Comparison of ENCODE assay signal across 8 cellular contexts in genomic region chr16:67969286-67970039, GRCh38. TPM values are rescaled to one million over a fixed set of nuclear protein-coding genes. Genes with fewer than 3 reads are reported as not detected.
DNase-seq lines count a peak whose midpoint lies in the region; ATAC-seq, FAIRE-seq and TF ChIP-seq lines count a peak whose summit lies in the region.

No MANE protein-coding gene starts in this region.

- H3K4me1 Mint-ChIP-seq in activated T-cell treated with anti-CD3 and anti-CD28 coated beads, Interleukin-2, amount 50 U/mL, for 4 hours (ENCODE audit: low read depth), result peaks cover 20% of the 10 kb centered on the region
- H3K4me1 Mint-ChIP-seq in type B pancreatic cell (ENCODE audit: unreplicated experiment), result peaks cover 25% of the 10 kb centered on the region

- no peaks in the 10 kb centered on the region for H3K27me3 Mint-ChIP-seq in activated T-cell treated with anti-CD3 and anti-CD28 coated beads, Interleukin-2, amount 50 U/mL, for 4 hours (ENCODE audit: low read depth)
- H3K27me3 Mint-ChIP-seq in type B pancreatic cell, result peaks cover 10% of the 10 kb centered on the region

- H3K9me3 Mint-ChIP-seq in activated T-cell treated with anti-CD3 and anti-CD28 coated beads, Interleukin-2, amount 50 U/mL, for 4 hours, result no peaks in the 10 kb centered on the region
- no peaks in the 10 kb centered on the region for H3K9me3 Mint-ChIP-seq in type B pancreatic cell

- peak overlapping the region; percentile 94 to 98 for H3K27ac ChIP-seq in ascending aorta

- FAIRE-seq in urothelium cell line (lab: Jason Lieb, UNC), result no peak

- ATAC-seq in activated T-cell treated with anti-CD3 and anti-CD28 coated beads, Interleukin-2, amount 50 U/mL, for 4 hours, result no peak
- ATAC-seq in HG02678 (IDR thresholded peaks at IDR 0.05; ENCODE audit: unreplicated experiment) (no peak), HG02571 (IDR thresholded peaks at IDR 0.05; ENCODE audit: unreplicated experiment) (no peak)

- no peaks in the 10 kb centered on the region for H3K9me3 ChIP-seq in ascending aorta

- H3K36me3 ChIP-seq in ascending aorta, result no peaks in the 10 kb centered on the region

- H3K27me3 ChIP-seq in ascending aorta, result no peaks in the 10 kb centered on the region

- TF ChIP-seq CTCF in ascending aorta (IDR thresholded peaks at IDR 0.05) (no peak), type B pancreatic cell (conservative IDR thresholded peaks at IDR 0.05) (no peak)

- no peak for DNase-seq in activated T-cell treated with anti-CD3 and anti-CD28 coated beads, Interleukin-2, amount 50 U/mL, for 4 hours
- no peak for DNase-seq in activated T-cell treated with anti-CD3 and anti-CD28 coated beads, Interleukin-2, amount 50 U/mL, for 1 hour
- DNase-seq in ascending aorta (ENCODE audit: low spot score in 2 of 2), result no peak
- peak; percentile 38 for DNase-seq in left kidney (ENCODE audit: low read depth, low spot score)
- DNase-seq in type B pancreatic cell (ENCODE audit: extremely low spot score, unreplicated experiment), result no peak
- DNase-seq in urothelium cell line (ENCODE audit: low spot score), result no peak

- H3K27ac Mint-ChIP-seq in type B pancreatic cell, result peak overlapping the region; percentile 91

- peak overlapping the region; percentile 97 for H3K4me3 Mint-ChIP-seq in activated T-cell treated with anti-CD3 and anti-CD28 coated beads, Interleukin-2, amount 50 U/mL, for 4 hours
- peak overlapping the region; percentile 89 for H3K4me3 Mint-ChIP-seq in type B pancreatic cell

- H3K4me1 ChIP-seq in ascending aorta, result peaks cover 11 to 32% of the 10 kb centered on the region in 2 donors

- intact Hi-C loops in ascending aorta (cut with DNase I), result loop anchor here (2.0 to 10.0 kb wide), 4 partner anchors 23 to 445 kb away; partner anchors contain the start of genes DDX28, DUS2, ESRP2 and RIPOR1

- H3K4me3 ChIP-seq in ascending aorta, result peak overlapping the region; percentile 79 to 83

- H3K36me3 Mint-ChIP-seq in activated T-cell treated with anti-CD3 and anti-CD28 coated beads, Interleukin-2, amount 50 U/mL, for 4 hours (ENCODE audit: insufficient read depth), result no peaks in the 10 kb centered on the region
- H3K36me3 Mint-ChIP-seq in type B pancreatic cell, result peaks cover 5% of the 10 kb centered on the region

RNA-seq across cellular contexts. Expression of gene SLC12A4, which starts 1.0 kb away (rescaled TPM):
- 10 to 100 TPM; 18.5 to 20.5 (median 19.6) TPM for total RNA-seq in activated T-cell treated with anti-CD3 and anti-CD28 coated beads, Interleukin-2, amount 50 U/mL, for 4 hours
- 83.2 TPM for total RNA-seq in ascending aorta
- total RNA-seq in type B pancreatic cell (ENCODE audit: low replicate concordance), result 48.1 and 68.8 TPM in 2 replicates

RNA-seq across cellular contexts. Expression of gene DPEP3, which starts 10.8 kb away (rescaled TPM):
- under 1 TPM in 2 of 3 donors, not detected in 1; 0.11 to 0.33 TPM for total RNA-seq in activated T-cell treated with anti-CD3 and anti-CD28 coated beads, Interleukin-2, amount 50 U/mL, for 4 hours
- total RNA-seq in ascending aorta (not detected), type B pancreatic cell (ENCODE audit: low replicate concordance) (not detected in 2 replicates)

RNA-seq across cellular contexts. Expression of gene LCAT, which starts 25.5 kb away (rescaled TPM):
- 1 to 10 TPM; 8.0 to 9.1 (median 8.1) TPM for total RNA-seq in activated T-cell treated with anti-CD3 and anti-CD28 coated beads, Interleukin-2, amount 50 U/mL, for 4 hours
- 6.6 TPM for total RNA-seq in ascending aorta
- total RNA-seq in type B pancreatic cell (ENCODE audit: low replicate concordance), result 20.2 and 26.1 TPM in 2 replicates

RNA-seq across cellular contexts. Expression of gene DPEP2, which starts 29.8 kb away (rescaled TPM):
- under 1 TPM; 0.47 to 0.81 (median 0.71) TPM for total RNA-seq in activated T-cell treated with anti-CD3 and anti-CD28 coated beads, Interleukin-2, amount 50 U/mL, for 4 hours
- total RNA-seq in ascending aorta (1.1 TPM), type B pancreatic cell (ENCODE audit: low replicate concordance) (not detected in 2 replicates)

RNA-seq across cellular contexts. Expression of gene PSMB10, which starts 32.8 kb away (rescaled TPM):
- total RNA-seq in activated T-cell treated with anti-CD3 and anti-CD28 coated beads, Interleukin-2, amount 50 U/mL, for 4 hours, result 100 to 1,000 TPM; 223 to 262 (median 249) TPM
- total RNA-seq in ascending aorta (13.9 TPM), type B pancreatic cell (ENCODE audit: low replicate concordance) (51.9 and 68.8 TPM in 2 replicates)
